Comparison of ENCODE assay signal across 24 cellular contexts in genomic region chr21:43906585-43907370, GRCh38.
"Had no signal": no experiment of that assay in that cellular context is flagged by ENCODE, and none has a peak within 500 bp of the region (broad histone marks: within the 10 kb centered on the region; RNA-seq: fewer than 3 reads in every experiment).

No MANE protein-coding gene starts in this region.

- H3K36me3 ChIP-seq: cardiac muscle cell had no signal

- H3K4me1 ChIP-seq: foreskin keratinocyte had no signal

- H3K4me3 ChIP-seq: body of pancreas, cardiac muscle cell, left ventricle myocardium inferior, right lobe of liver, thyroid gland had no signal

- DNase-seq: activated CD4-positive, alpha-beta T cell treated with anti-CD3 and anti-CD28 coated beads for 4 hours; activated CD4-positive, alpha-beta T cell treated with anti-CD3 and anti-CD28 coated beads, Interleukin-2, amount 50 U/mL, for 48 hours; activated CD4-positive, CD25-positive, alpha-beta regulatory T cell; activated CD8-positive, alpha-beta memory T cell treated with anti-CD3 and anti-CD28 coated beads, Interleukin-2, amount 50 U/mL, for 48 hours; activated gamma-delta T cell treated with Interleukin-2 at 50 U/mL for 16 hours; activated T-cell treated with anti-CD3 and anti-CD28 coated beads, Interleukin-2, amount 50 U/mL, for 72 hours; anterior cingulate cortex; body of pancreas; effector CD4-positive, alpha-beta T cell; foreskin keratinocyte; left ventricle myocardium inferior; mammary epithelial cell; right lobe of liver; stimulated activated CD4-positive, alpha-beta T cell treated with anti-CD3 and anti-CD28 coated beads, Interleukin-2, amount 100 ng/mL, for 48 hours; stimulated activated naive CD4-positive, alpha-beta T cell treated with Interleukin-2 at 50 U/mL for 16 hours; substantia nigra; T1000; thyroid gland had no signal

- H3K9ac ChIP-seq: parathyroid adenoma had no signal

- H2AFZ ChIP-seq: parathyroid adenoma had no signal

- H3K27ac Mint-ChIP-seq: activated T-cell treated with anti-CD3 and anti-CD28 coated beads, Interleukin-2, amount 50 U/mL, for 72 hours; dendritic cell treated with granulocyte-macrophage colony-stimulating factor and Interleukin-4, amounts not matched to agents 40 ng/mL and 50 ng/mL, for 4 days; mesothelial cell of epicardium had no signal

- H3K27me3 Mint-ChIP-seq: activated naive CD4-positive, alpha-beta T cell treated with anti-CD3 and anti-CD28 coated beads, Interleukin-2, amount 50 U/mL, for 24 hours; dendritic cell treated with granulocyte-macrophage colony-stimulating factor and Interleukin-4, amounts not matched to agents 40 ng/mL and 50 ng/mL, for 4 days; naive thymus-derived CD8-positive, alpha-beta T cell had no signal

- ATAC-seq: activated T-cell treated with anti-CD3 and anti-CD28 coated beads, Interleukin-2, amount 50 U/mL, for 72 hours; body of pancreas; foreskin keratinocyte; naive thymus-derived CD8-positive, alpha-beta T cell; right lobe of liver had no signal

- H3K9me3 Mint-ChIP-seq: activated naive CD4-positive, alpha-beta T cell treated with anti-CD3 and anti-CD28 coated beads, Interleukin-2, amount 50 U/mL, for 24 hours; activated T-cell treated with anti-CD3 and anti-CD28 coated beads, Interleukin-2, amount 50 U/mL, for 72 hours; mesothelial cell of epicardium; naive thymus-derived CD8-positive, alpha-beta T cell had no signal

- H3K27me3 ChIP-seq: body of pancreas, cardiac muscle cell, foreskin keratinocyte, right lobe of liver, thyroid gland had no signal

- H3K27ac ChIP-seq: body of pancreas, cardiac muscle cell, foreskin keratinocyte, left ventricle myocardium inferior, parathyroid adenoma, right lobe of liver had no signal

- H3K4me3 Mint-ChIP-seq: activated naive CD4-positive, alpha-beta T cell treated with anti-CD3 and anti-CD28 coated beads, Interleukin-2, amount 50 U/mL, for 24 hours; activated T-cell treated with anti-CD3 and anti-CD28 coated beads, Interleukin-2, amount 50 U/mL, for 72 hours; dendritic cell treated with granulocyte-macrophage colony-stimulating factor and Interleukin-4, amounts not matched to agents 40 ng/mL and 50 ng/mL, for 4 days; mesothelial cell of epicardium; naive thymus-derived CD8-positive, alpha-beta T cell had no signal

- H3K9me3 ChIP-seq: body of pancreas, left ventricle myocardium inferior, right lobe of liver, thyroid gland had no signal
